ENCODE assay signal across 10 cellular contexts in the genomic region with DNA sequence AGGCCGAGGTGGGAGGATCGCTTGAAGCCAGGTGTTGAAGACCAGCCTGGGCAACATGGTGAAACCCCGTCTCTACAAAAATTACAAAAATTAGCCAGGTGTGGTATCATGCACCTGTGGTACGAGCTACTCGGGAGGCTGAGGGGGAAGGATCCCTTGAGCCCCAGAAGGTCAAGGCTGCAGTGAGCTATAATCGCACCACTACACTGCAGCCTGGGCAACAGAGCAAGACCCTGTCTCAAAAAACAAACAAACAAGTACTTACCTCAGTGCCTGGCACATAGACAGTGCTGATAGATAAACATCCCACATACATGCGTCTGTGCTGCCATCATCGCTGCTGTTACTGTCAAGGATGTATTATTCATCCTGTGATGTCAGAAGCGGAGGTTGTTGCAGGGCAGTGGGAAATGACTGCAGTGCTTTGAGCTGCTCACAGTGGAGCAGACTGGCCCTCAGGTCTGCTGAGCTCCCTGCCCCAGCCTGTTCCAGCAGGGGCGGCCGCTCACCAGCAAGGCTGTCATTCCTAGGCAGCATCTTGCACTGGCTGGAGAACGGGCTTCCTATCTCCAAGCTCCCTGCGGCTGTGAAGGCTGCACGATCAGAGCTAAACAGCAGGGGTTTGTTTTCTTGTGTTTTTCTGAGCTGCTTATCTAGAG. TPM values are rescaled to one million over a fixed set of nuclear protein-coding genes. Genes with fewer than 3 reads are reported as not detected.
A peak's percentile ranks its signal among the peaks of the same experiment; 100 is the strongest.
DNase-seq lines count a peak whose midpoint lies in the region; ATAC-seq, FAIRE-seq and TF ChIP-seq lines count a peak whose summit lies in the region.
"Had no signal": no experiment of that assay in that cellular context is flagged by ENCODE, and none has a peak within 500 bp of the region (broad histone marks: within the 10 kb centered on the region; RNA-seq: fewer than 3 reads in every experiment).

No MANE protein-coding gene starts in this region.

- peak; percentile 36 for DNase-seq in CD14-positive monocyte (ENCODE audit: low spot score)
- DNase-seq in IMR-90 = peak; percentile 100
- peak; percentile 91 for DNase-seq in endothelial cell of umbilical vein (ENCODE audit: low read depth, low spot score)
- DNase-seq in neural progenitor cell (ENCODE audit: low spot score) = peak; percentile 70
- no peak for DNase-seq in glomerular visceral epithelial cell (ENCODE audit: extremely low spot score)
- no peak for DNase-seq in HuH-7.5 (ENCODE audit: low spot score)
- DNase-seq: RPMI8226 had no signal

- H3F3A ChIP-seq in neural progenitor cell (ENCODE audit: low read depth) = peaks cover 11% of the 10 kb centered on the region

- BruUV-seq in IMR-90 (replicated peaks; lab: Mats Ljungman, UMichigan) (no TSS peak), endothelial cell of umbilical vein (replicated peaks; lab: Mats Ljungman, UMichigan) (TSS peak; percentile 37)

- peaks cover 17% of the 10 kb centered on the region; the same call in 1 of the 2 replicates for H3K9me1 ChIP-seq in IMR-90 (ENCODE audit: insufficient read depth, low read length)
- H3K9me1 ChIP-seq in endothelial cell of umbilical vein (replicated peaks; ENCODE audit: control insufficient read depth, extremely low read depth, insufficient read depth, low read length) = no peaks in the 10 kb centered on the region

- no peak overlapping the region; a peak in 1 of 4 replicates for H4K8ac ChIP-seq in IMR-90 (ENCODE audit: low read depth in 2 of 2, low read length in 2 of 2)

- H2AK9ac ChIP-seq in IMR-90 (replicated peaks; ENCODE audit: low read depth, low read length, poor library complexity) = no peak overlapping the region

- TF ChIP-seq CTCF in CD14-positive monocyte (IDR thresholded peaks at IDR 0.05) (no peak), IMR-90 (conservative IDR thresholded peaks at IDR 0.05; ENCODE audit: low read depth, low read length) (0 out of 2 replicates have a peak, but pooled peaks have one; percentile 3), endothelial cell of umbilical vein (IDR thresholded peaks at IDR 0.05; ENCODE audit: extremely low read depth in 1 of 2, insufficient read depth in 1 of 2, low read depth in 1 of 2, low read length in 2 of 2) (peak in 1 of 2 donors; percentile 13), neural progenitor cell (IDR thresholded peaks at IDR 0.05) (no peak)

- H3K27ac ChIP-seq in IMR-90 (ENCODE audit: insufficient read depth, low read length) (peak overlapping the region; percentile 7; the same call in 1 of the 2 replicates), endothelial cell of umbilical vein (ENCODE audit: insufficient read depth, low read depth, low read length) (peak overlapping the region; percentile 72), neural progenitor cell (no peak overlapping the region)

- 75% methylated on average over 3 of the region's 14 CpGs; no CpG with 5 or more reads in 1 of the 2 experiments for WGBS in IMR-90 (ENCODE audit: extremely low coverage in 2 of 2, insufficient read length in 1 of 2), 2 experiments

- H2AFZ ChIP-seq in IMR-90 (replicated peaks; ENCODE audit: low read length, poor library complexity) (peak overlapping the region; percentile 46), endothelial cell of umbilical vein (ENCODE audit: low read depth, low read length) (no peak overlapping the region), neural progenitor cell (replicated peaks) (no peak overlapping the region)

- H3K27ac Mint-ChIP-seq in CD14-positive monocyte (peak overlapping the region in 2 of 7 donors; percentile 31 to 60), neural progenitor cell (no peak overlapping the region)
- H3K27ac Mint-ChIP-seq: activated T-helper 1 cell treated with anti-CD3 and anti-CD28 coated beads, Interleukin-12 subunit alpha, Interleukin-12 subunit beta, Interleukin-2, Interleukin-4 antibody, amounts not matched to agents 30 ng/mL and 10 ng/mL and 1 ng/mL, durations not matched to agents 14 hours and 24 hours and 36 hours had no signal

- in situ Hi-C loops in IMR-90 (cut with MboI; ENCODE audit: low sequenced_read_pairs) = no loop called here

- H3K4me2 ChIP-seq in IMR-90 (ENCODE audit: low read depth, low read length) = peak overlapping the region; percentile 0; the same call in 1 of the 2 replicates
- H3K4me2 ChIP-seq in endothelial cell of umbilical vein (ENCODE audit: insufficient read depth, low read length) = peak overlapping the region; percentile 6
- peak overlapping the region; percentile 30 for H3K4me2 ChIP-seq in neural progenitor cell

- peaks cover 0 to 3% (median 2%) of the 10 kb centered on the region in 3 donors for H3K27me3 Mint-ChIP-seq in CD14-positive monocyte (ENCODE audit: low read depth in 3 of 3)
- peaks cover 2% of the 10 kb centered on the region for H3K27me3 Mint-ChIP-seq in neural progenitor cell (ENCODE audit: insufficient read depth, low read depth)

- H3K9me3 Mint-ChIP-seq in CD14-positive monocyte = peaks cover 0 to 2% (median 0%) of the 10 kb centered on the region in 7 donors
- H3K9me3 Mint-ChIP-seq in neural progenitor cell = no peaks in the 10 kb centered on the region
- H3K9me3 Mint-ChIP-seq: activated T-helper 1 cell treated with anti-CD3 and anti-CD28 coated beads, Interleukin-12 subunit alpha, Interleukin-12 subunit beta, Interleukin-2, Interleukin-4 antibody, amounts not matched to agents 30 ng/mL and 10 ng/mL and 1 ng/mL, durations not matched to agents 14 hours and 24 hours and 36 hours had no signal

- H3K4me1 Mint-ChIP-seq in CD14-positive monocyte (peaks cover 26% of the 10 kb centered on the region), neural progenitor cell (peaks cover 46% of the 10 kb centered on the region)

- peak overlapping the region; percentile 7; the same call in 1 of the 2 replicates for H3K4ac ChIP-seq in IMR-90 (ENCODE audit: low read depth, low read length)

- no peak overlapping the region; the same call in 2 of the 3 replicates for H2BK15ac ChIP-seq in IMR-90 (ENCODE audit: low read depth, low read length)

- TF ChIP-seq RAD21 in IMR-90 (IDR thresholded peaks at IDR 0.05; ENCODE audit: low read length) = peak; percentile 41

- no peaks in the 10 kb centered on the region for H3K27me3 ChIP-seq in IMR-90 (ENCODE audit: control insufficient read depth, insufficient read depth, low read length)
- H3K27me3 ChIP-seq in endothelial cell of umbilical vein (ENCODE audit: control insufficient read depth in 2 of 2, insufficient read depth in 2 of 2, low read length in 2 of 2) = no peaks in the 10 kb centered on the region
- H3K27me3 ChIP-seq in neural progenitor cell = peaks cover 36% of the 10 kb centered on the region

- CTCF ChIA-PET in IMR-90 (lab: Yijun Ruan, JAX) = no interaction called here
- CTCF ChIA-PET in endothelial cell of umbilical vein (lab: Charles Lee) = interaction anchor here (0.8 to 2.3 kb wide), 18 partner anchors 9 to 91 kb away, joined by 3 to 14 read pairs (median 5); a partner anchor contains a TSS

- H3K9ac ChIP-seq in IMR-90 (ENCODE audit: low read depth, low read length) = no peak overlapping the region; the same call in 1 of the 2 replicates
- H3K9ac ChIP-seq in endothelial cell of umbilical vein (replicated peaks; ENCODE audit: extremely low read depth, insufficient read depth, low read length) = peak overlapping the region; percentile 21
- H3K9ac ChIP-seq in neural progenitor cell = no peak overlapping the region

- POLR2A ChIA-PET in IMR-90 (lab: Charles Lee; ENCODE audit: unreplicated experiment) (interaction anchor here (0.8 kb wide), 1 partner anchor 74 kb away, joined by 3 read pairs; a partner anchor contains a TSS), endothelial cell of umbilical vein (lab: Charles Lee) (interaction anchor here (0.8 to 0.9 kb wide), 3 partner anchors 10 to 75 kb away, joined by 3 to 5 read pairs (median 3); a partner anchor contains a TSS)

- ATAC-seq in IMR-90 (ENCODE audit: low read depth) (peak; percentile 89), GM19035 (IDR thresholded peaks at IDR 0.05; ENCODE audit: unreplicated experiment) (no peak), GM19023 (IDR thresholded peaks at IDR 0.05; ENCODE audit: unreplicated experiment) (no peak)

- H3K4me1 ChIP-seq in IMR-90 (ENCODE audit: control insufficient read depth, insufficient read depth, low read length) (peaks cover 19% of the 10 kb centered on the region), endothelial cell of umbilical vein (ENCODE audit: control insufficient read depth, extremely low read depth, insufficient read depth, low read length) (peaks cover 26% of the 10 kb centered on the region), neural progenitor cell (peaks cover 16% of the 10 kb centered on the region)

- H3K23ac ChIP-seq in IMR-90 (ENCODE audit: low read depth, low read length) = 0 out of 2 replicates have a peak overlapping the region, but pooled peaks have one; percentile 22

- dilution Hi-C loops in IMR-90 (cut with HindIII; ENCODE audit: low sequenced_read_pairs, unreplicated experiment) = no loop called here
- dilution Hi-C loops in endothelial cell of umbilical vein (cut with MboI; ENCODE audit: extremely low pct_ligation_motif_present, low sequenced_read_pairs) = no loop called here

- peak overlapping the region; percentile 9 for H2BK5ac ChIP-seq in IMR-90 (ENCODE audit: low read depth, low read length, poor library complexity, severe bottlenecking)

- H3K9me3 ChIP-seq in IMR-90 (ENCODE audit: control insufficient read depth, insufficient read depth, low read length) (no peaks in the 10 kb centered on the region), endothelial cell of umbilical vein (replicated peaks; ENCODE audit: control insufficient read depth, insufficient read depth, low read length) (no peaks in the 10 kb centered on the region), neural progenitor cell (ENCODE audit: low read depth) (no peaks in the 10 kb centered on the region)

- H3K79me2 ChIP-seq in endothelial cell of umbilical vein (ENCODE audit: control insufficient read depth, insufficient read depth, low read length) = peaks cover 88% of the 10 kb centered on the region
- peaks cover 78% of the 10 kb centered on the region for H3K79me2 ChIP-seq in neural progenitor cell (ENCODE audit: low read depth)

- H3K4me3 Mint-ChIP-seq in CD14-positive monocyte (no peak overlapping the region), neural progenitor cell (peak overlapping the region; percentile 24)
- H3K4me3 Mint-ChIP-seq: activated T-helper 1 cell treated with anti-CD3 and anti-CD28 coated beads, Interleukin-12 subunit alpha, Interleukin-12 subunit beta, Interleukin-2, Interleukin-4 antibody, amounts not matched to agents 30 ng/mL and 10 ng/mL and 1 ng/mL, durations not matched to agents 14 hours and 24 hours and 36 hours had no signal

- H3K36me3 Mint-ChIP-seq in CD14-positive monocyte (peaks cover 0 to 9% of the 10 kb centered on the region in 2 donors), neural progenitor cell (no peaks in the 10 kb centered on the region)

- H3K56ac ChIP-seq in IMR-90 (ENCODE audit: extremely low read depth, insufficient read depth, low read length) = no peak overlapping the region

- no peak overlapping the region for H3K18ac ChIP-seq in IMR-90 (ENCODE audit: low read depth, low read length)

- H4K91ac ChIP-seq in IMR-90 (ENCODE audit: insufficient read depth, low read depth, low read length) = no peak overlapping the region; the same call in 1 of the 2 replicates

- H4K20me1 ChIP-seq in IMR-90 (ENCODE audit: insufficient read depth, low read length) (peaks cover 81% of the 10 kb centered on the region), endothelial cell of umbilical vein (replicated peaks; ENCODE audit: control insufficient read depth, extremely low read depth, insufficient read depth, low read length) (no peaks in the 10 kb centered on the region), neural progenitor cell (ENCODE audit: low read depth) (peaks cover 96% of the 10 kb centered on the region)

- no peak overlapping the region for H2BK20ac ChIP-seq in IMR-90 (ENCODE audit: low read depth, low read length)

- H3K79me1 ChIP-seq in IMR-90 (ENCODE audit: low read depth in 1 of 2, low read length in 2 of 2) = peaks cover 11 to 87% of the 10 kb centered on the region in 2 experiments

- no peak overlapping the region for H2AK5ac ChIP-seq in IMR-90 (ENCODE audit: low read depth, low read length)

- peak; percentile 91 for FAIRE-seq in endothelial cell of umbilical vein (lab: Jason Lieb, UNC)

- intact Hi-C loops in CD14-positive monocyte (cut with micrococcal nuclease) = no loop called here
- intact Hi-C loops in IMR-90 (cut with micrococcal nuclease) = no loop called here
- intact Hi-C loops in endothelial cell of umbilical vein (cut with micrococcal nuclease) = loop anchor here (1.0 kb wide), 1 partner anchor 25 kb away; no protein-coding TSS in a partner anchor

- H3K36me3 ChIP-seq in IMR-90 (ENCODE audit: control insufficient read depth, insufficient read depth, low read length) (peaks cover 5% of the 10 kb centered on the region; the same call in 1 of the 2 replicates), endothelial cell of umbilical vein (ENCODE audit: control insufficient read depth in 2 of 2, extremely low read depth in 1 of 2, insufficient read depth in 2 of 2, low read length in 2 of 2) (no peaks in the 10 kb centered on the region), neural progenitor cell (no peaks in the 10 kb centered on the region)

- H3K14ac ChIP-seq in IMR-90 (replicated peaks; ENCODE audit: low read depth, low read length) = no peak overlapping the region

- peak overlapping the region; percentile 0; the same call in 1 of the 2 replicates for H2BK120ac ChIP-seq in IMR-90 (ENCODE audit: low read depth, low read length)

- H3K4me3 ChIP-seq in IMR-90 (ENCODE audit: insufficient read depth, low read depth, low read length) = no peak overlapping the region
- H3K4me3 ChIP-seq in endothelial cell of umbilical vein (replicated peaks in 1 of 3; ENCODE audit: insufficient read depth in 1 of 3, low read depth in 1 of 3, low read length in 3 of 3) = no peak overlapping the region
- H3K4me3 ChIP-seq in neural progenitor cell = no peak overlapping the region

- TF ChIP-seq POLR2A in IMR-90 (IDR thresholded peaks at IDR 0.05; ENCODE audit: low read depth, low read length) (peak; percentile 92), endothelial cell of umbilical vein (IDR thresholded peaks at IDR 0.05; ENCODE audit: low read depth, low read length) (peak; percentile 56)

- no peak overlapping the region for H4K5ac ChIP-seq in IMR-90 (ENCODE audit: low read depth, low read length)

RNA-seq across cellular contexts. Expression of a gene that starts 18.6 kb away (rescaled TPM):
- polyA plus RNA-seq in CD14-positive monocyte = under 1 TPM; 0.33 to 0.76 TPM
- total RNA-seq in IMR-90 (2012; rRNA removed) = 4.3 and 5.0 TPM in 2 replicates
- polyA plus RNA-seq in IMR-90 (2012; rRNA removed) = 8.8 TPM in 2 replicates
- polyA plus RNA-seq in IMR-90 (2012; cell fraction: cytosol; rRNA removed) = 6.7 and 6.8 TPM in 2 replicates
- polyA plus RNA-seq in IMR-90 (2012; cell fraction: nucleus; rRNA removed; ENCODE audit: low replicate concordance) = 18.7 and 30.1 TPM in 2 replicates
- total RNA-seq in endothelial cell of umbilical vein = 47.0 and 52.1 TPM in 2 replicates
- polyA plus RNA-seq in endothelial cell of umbilical vein = 8.0 and 9.2 TPM in 2 replicates
- 7.1 and 8.0 TPM in 2 replicates for polyA plus RNA-seq in endothelial cell of umbilical vein (2011; cell fraction: cytosol; rRNA removed)
- 26.1 and 27.8 TPM in 2 replicates for polyA plus RNA-seq in endothelial cell of umbilical vein (2011; cell fraction: nucleus; rRNA removed)
- polyA plus RNA-seq in endothelial cell of umbilical vein (2012) = 7.3 and 7.5 TPM in 2 replicates
- polyA minus RNA-seq in endothelial cell of umbilical vein = 21.5 and 25.5 TPM in 2 replicates
- polyA minus RNA-seq in endothelial cell of umbilical vein (2011; cell fraction: cytosol; rRNA and poly(A)+ RNA removed) = 25.8 TPM
- 22.0 and 36.5 TPM in 2 replicates for polyA minus RNA-seq in endothelial cell of umbilical vein (2011; cell fraction: nucleus; rRNA and poly(A)+ RNA removed)
- 11.1 and 22.4 TPM in 2 replicates for total RNA-seq in neural progenitor cell (ENCODE audit: low replicate concordance)

Comparison
In these comparisons a context has a peak if more than half of its experiments do, and no peak if none do; other contexts are left out.
1. DNase-seq: peak in CD14-positive monocyte (single experiment), IMR-90 (single experiment), endothelial cell of umbilical vein (single experiment) and neural progenitor cell (single experiment); none in glomerular visceral epithelial cell (single experiment) and HuH-7.5 (single experiment).
2. Peak in every context shown above with its lines, with median percentiles within 50 percentile points of each other: H3K4me2 ChIP-seq.